ENCODE assay signal across 1 cellular context in the genomic region with DNA sequence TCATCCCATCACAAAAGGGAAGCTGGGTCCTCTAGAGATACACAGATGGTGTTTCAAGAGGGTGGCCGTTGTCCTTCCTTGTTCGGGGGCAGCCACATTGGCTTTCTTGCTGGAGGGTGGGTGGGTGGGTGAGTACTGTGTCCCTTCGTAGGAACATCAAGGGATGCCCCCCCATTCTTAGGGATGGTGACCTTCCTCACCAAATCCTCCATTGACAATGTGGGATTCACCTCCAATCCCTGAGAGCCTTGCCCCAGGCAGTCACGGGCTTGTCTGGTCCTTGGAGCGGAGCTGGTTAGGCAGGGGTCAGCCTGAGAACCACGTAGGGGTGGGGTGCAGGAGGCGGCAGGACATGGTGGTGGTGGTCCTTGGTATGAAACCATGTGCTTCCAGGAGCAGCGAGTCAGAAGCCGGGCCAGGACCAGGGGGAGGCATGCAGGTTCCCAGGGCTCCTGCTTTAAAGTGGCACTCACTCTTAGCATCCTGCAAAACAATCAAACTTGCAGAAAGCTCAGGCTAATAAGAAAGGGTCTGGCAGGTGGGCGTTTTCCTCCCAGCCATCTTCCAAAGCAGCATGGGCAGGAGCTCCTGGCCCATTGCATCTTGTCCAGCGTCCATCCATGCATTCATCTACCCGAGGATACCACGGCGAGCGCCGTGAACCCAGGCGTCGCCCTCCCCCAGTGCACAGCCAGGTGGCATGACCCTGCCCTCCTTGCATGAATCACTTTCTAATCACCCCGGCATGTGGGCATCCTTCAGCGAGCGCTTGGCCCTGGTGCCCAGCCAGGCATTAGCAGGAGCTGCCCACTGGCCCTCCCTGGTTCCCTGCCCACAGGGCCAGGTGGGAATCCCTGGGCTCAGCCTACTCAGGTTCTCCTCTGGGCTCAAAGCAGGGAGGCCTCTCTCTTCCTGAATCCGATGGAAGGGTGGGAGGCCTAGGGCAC.
TF ChIP-seq lines count a peak whose summit lies in the region.

No MANE protein-coding gene starts in this region.

TF ChIP-seq in SK-N-SH, 30 proteins besides CTCF, POLR2A, EP300 and RAD21 (continued from another document):
- TF ChIP-seq ZBTB33 (IDR thresholded peaks at IDR 0.05; ENCODE audit: borderline replicate concordance, low read depth) (no peak), YY1 (IDR thresholded peaks at IDR 0.05; ENCODE audit: low read depth) (no peak), RXRA (IDR thresholded peaks at IDR 0.05; ENCODE audit: borderline replicate concordance, low read depth) (no peak), TEAD4 (IDR thresholded peaks at IDR 0.05; ENCODE audit: borderline replicate concordance, insufficient read depth) (no peak), MEF2A (IDR thresholded peaks at IDR 0.05; ENCODE audit: borderline replicate concordance, low read depth) (no peak), GATA2 (CRISPR knock-in tag; IDR thresholded peaks at IDR 0.05) (no peak), POLR2AphosphoS5 (IDR thresholded peaks at IDR 0.05; ENCODE audit: low read depth, low read length) (no peak), USF2 (IDR thresholded peaks at IDR 0.05; ENCODE audit: borderline replicate concordance, low read depth, low read length) (no peak)
- TF ChIP-seq, protein P1, sequence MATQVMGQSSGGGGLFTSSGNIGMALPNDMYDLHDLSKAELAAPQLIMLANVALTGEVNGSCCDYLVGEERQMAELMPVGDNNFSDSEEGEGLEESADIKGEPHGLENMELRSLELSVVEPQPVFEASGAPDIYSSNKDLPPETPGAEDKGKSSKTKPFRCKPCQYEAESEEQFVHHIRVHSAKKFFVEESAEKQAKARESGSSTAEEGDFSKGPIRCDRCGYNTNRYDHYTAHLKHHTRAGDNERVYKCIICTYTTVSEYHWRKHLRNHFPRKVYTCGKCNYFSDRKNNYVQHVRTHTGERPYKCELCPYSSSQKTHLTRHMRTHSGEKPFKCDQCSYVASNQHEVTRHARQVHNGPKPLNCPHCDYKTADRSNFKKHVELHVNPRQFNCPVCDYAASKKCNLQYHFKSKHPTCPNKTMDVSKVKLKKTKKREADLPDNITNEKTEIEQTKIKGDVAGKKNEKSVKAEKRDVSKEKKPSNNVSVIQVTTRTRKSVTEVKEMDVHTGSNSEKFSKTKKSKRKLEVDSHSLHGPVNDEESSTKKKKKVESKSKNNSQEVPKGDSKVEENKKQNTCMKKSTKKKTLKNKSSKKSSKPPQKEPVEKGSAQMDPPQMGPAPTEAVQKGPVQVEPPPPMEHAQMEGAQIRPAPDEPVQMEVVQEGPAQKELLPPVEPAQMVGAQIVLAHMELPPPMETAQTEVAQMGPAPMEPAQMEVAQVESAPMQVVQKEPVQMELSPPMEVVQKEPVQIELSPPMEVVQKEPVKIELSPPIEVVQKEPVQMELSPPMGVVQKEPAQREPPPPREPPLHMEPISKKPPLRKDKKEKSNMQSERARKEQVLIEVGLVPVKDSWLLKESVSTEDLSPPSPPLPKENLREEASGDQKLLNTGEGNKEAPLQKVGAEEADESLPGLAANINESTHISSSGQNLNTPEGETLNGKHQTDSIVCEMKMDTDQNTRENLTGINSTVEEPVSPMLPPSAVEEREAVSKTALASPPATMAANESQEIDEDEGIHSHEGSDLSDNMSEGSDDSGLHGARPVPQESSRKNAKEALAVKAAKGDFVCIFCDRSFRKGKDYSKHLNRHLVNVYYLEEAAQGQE (IDR thresholded peaks at IDR 0.05; ENCODE audit: low read depth, low read length): no peak
